In genomic region chr1:19324665-19324990, GRCh38 we compare ENCODE assay signal across 21 cellular contexts.
"Had no signal": no experiment of that assay in that cellular context is flagged by ENCODE, and none has a peak within 500 bp of the region (broad histone marks: within the 10 kb centered on the region; RNA-seq: fewer than 3 reads in every experiment).

No MANE protein-coding gene starts in this region.

- H3K9me2 ChIP-seq: SK-N-SH had no signal

- H3K9ac ChIP-seq: KMS-11, SK-N-SH had no signal

- H3K9me3 ChIP-seq: SK-N-SH had no signal

- H3K27ac ChIP-seq: KMS-11 had no signal

- FAIRE-seq: RCC 7860 had no signal

- DNase-seq: Kasumi-1, MV-4-11, NCI-H1048, NCI-H1105, NCI-H1417, NCI-H1436 treated with DMSO at 0.1 percent for 48 hours, NCI-H1694, NCI-H187 treated with DMSO at 0.1 percent for 48 hours, NCI-H2029 treated with DMSO at 0.1 percent for 48 hours, NCI-H2171 treated with DMSO at 0.1 percent for 48 hours, NCI-H345, NCI-H524, NCI-H526 treated with DMSO at 0.1 percent for 48 hours, NCI-H748 treated with DMSO at 0.1 percent for 48 hours, RPMI8226, SHP77, SK-N-SH, SW 1271, T-cell had no signal

- H3K4me2 ChIP-seq: KMS-11, SK-N-SH had no signal
